16 cellular contexts compared by ENCODE assay signal in genomic region chr6:156359912-156360311, GRCh38.
DNase-seq lines count a peak whose midpoint lies in the region; ATAC-seq and TF ChIP-seq lines count a peak whose summit lies in the region.
"Had no signal": no experiment of that assay in that cellular context is flagged by ENCODE, and none has a peak within 500 bp of the region (broad histone marks: within the 10 kb centered on the region; RNA-seq: fewer than 3 reads in every experiment).

No MANE protein-coding gene starts in this region.

- DNase-seq in COLO829 (ENCODE audit: low spot score): peak; percentile 32
- DNase-seq in H7: peak; percentile 73
- DNase-seq in SJCRH30: peak; percentile 11 to 36
- DNase-seq in iPS DF 4.7 (ENCODE audit: extremely low read depth, low spot score): peak; percentile 11
- no peak for DNase-seq in aorta
- DNase-seq in foreskin keratinocyte: no peak
- no peak for DNase-seq in dorsolateral prefrontal cortex
- DNase-seq: activated CD8-positive, alpha-beta memory T cell treated with anti-CD3 and anti-CD28 coated beads for 24 hours; activated effector memory CD4-positive, alpha-beta T cell treated with Interleukin-2 at 50 U/mL for 16 hours; CD4-positive, alpha-beta T cell; lower lobe of right lung; naive thymus-derived CD8-positive, alpha-beta T cell; NCI-H1092 treated with DMSO at 0.1 percent for 48 hours; NCI-H2227 treated with DMSO at 0.1 percent for 48 hours had no signal

- WGBS in aorta, 2 donors: 93% methylated on average over 12 of the region's 12 CpGs

- H3K4me1 ChIP-seq in SJCRH30 (no peaks in the 10 kb centered on the region), aorta (ENCODE audit: control insufficient read depth in 1 of 2, insufficient read depth in 2 of 2, low read length in 2 of 2) (no peaks in the 10 kb centered on the region), foreskin keratinocyte (no peaks in the 10 kb centered on the region)
- H3K4me1 ChIP-seq: ascending aorta, lower lobe of right lung had no signal

- no peak for ATAC-seq in aorta (ENCODE audit: low FRiP score)
- no peak for ATAC-seq in foreskin keratinocyte
- no peak for ATAC-seq in GM18502 (IDR thresholded peaks at IDR 0.05; ENCODE audit: poor library complexity, unreplicated experiment)
- ATAC-seq: lower lobe of right lung; naive thymus-derived CD8-positive, alpha-beta T cell had no signal

- H3K27me3 ChIP-seq in H7 (ENCODE audit: control insufficient read depth, insufficient read depth, low read length) (no peaks in the 10 kb centered on the region), SJCRH30 (no peaks in the 10 kb centered on the region), aorta (ENCODE audit: control insufficient read depth in 1 of 2, insufficient read depth in 2 of 2, low read length in 1 of 2) (no peaks in the 10 kb centered on the region), foreskin keratinocyte (no peaks in the 10 kb centered on the region), dorsolateral prefrontal cortex (no peaks in the 10 kb centered on the region)
- H3K27me3 ChIP-seq: ascending aorta had no signal

- H3K4me3 ChIP-seq in H7 (ENCODE audit: insufficient read depth, low read depth, low read length): no peak overlapping the region
- no peak overlapping the region for H3K4me3 ChIP-seq in SJCRH30
- H3K4me3 ChIP-seq in aorta (ENCODE audit: low read length in 2 of 2): no peak overlapping the region
- no peak overlapping the region for H3K4me3 ChIP-seq in dorsolateral prefrontal cortex
- H3K4me3 ChIP-seq: ascending aorta, lower lobe of right lung had no signal

- H3K9me3 ChIP-seq in SJCRH30 (replicated peaks): no peaks in the 10 kb centered on the region
- peaks cover 1% of the 10 kb centered on the region for H3K9me3 ChIP-seq in aorta (ENCODE audit: control insufficient read depth, low read length)
- H3K9me3 ChIP-seq: ascending aorta, lower lobe of right lung had no signal

- intact Hi-C loops in aorta (cut with DNase I) (no loop called here), dorsolateral prefrontal cortex (cut with DNase I) (no loop called here)

- TF ChIP-seq CTCF in foreskin keratinocyte (conservative IDR thresholded peaks at IDR 0.05): no peak
- TF ChIP-seq CTCF in dorsolateral prefrontal cortex (IDR thresholded peaks at IDR 0.05 in 54 of 56, conservative IDR thresholded peaks at IDR 0.05 in 2 of 56; ENCODE audit: low read depth in 1 of 56, partially characterized antibody in 56 of 56): no peak

- H3K27ac ChIP-seq in SJCRH30: no peak overlapping the region
- no peak overlapping the region for H3K27ac ChIP-seq in aorta (ENCODE audit: low read depth in 1 of 2, low read length in 2 of 2)
- H3K27ac ChIP-seq in foreskin keratinocyte: no peak overlapping the region
- H3K27ac ChIP-seq in dorsolateral prefrontal cortex: no peak overlapping the region
- H3K27ac ChIP-seq: ascending aorta, lower lobe of right lung had no signal

- no peaks in the 10 kb centered on the region for H3K36me3 ChIP-seq in H7 (replicated peaks; ENCODE audit: control insufficient read depth, insufficient read depth, low read length)
- H3K36me3 ChIP-seq in SJCRH30: no peaks in the 10 kb centered on the region
- no peaks in the 10 kb centered on the region for H3K36me3 ChIP-seq in aorta (ENCODE audit: control insufficient read depth in 1 of 2, insufficient read depth in 2 of 2, low read length in 1 of 2)
- H3K36me3 ChIP-seq: ascending aorta, lower lobe of right lung had no signal

Comparison
In these comparisons a context has a peak if more than half of its experiments do, and no peak if none do; other contexts are left out.
1. DNase-seq: peak in COLO829 (single experiment), H7 (single experiment), SJCRH30 (2 of 2) and iPS DF 4.7 (single experiment); none in aorta (0 of 2), foreskin keratinocyte (0 of 2) and dorsolateral prefrontal cortex (0 of 10).